ENCODE assay signal across 1 cellular context in genomic region chr6:138926579-138926978, GRCh38.
TF ChIP-seq lines count a peak whose summit lies in the region.

No MANE protein-coding gene starts in this region.

TF ChIP-seq in SK-N-SH treated with all-trans-retinoic acid at 6 μM for 48 hours, 23 proteins besides CTCF, POLR2A, EP300 and RAD21 (continued from another document):
- TF ChIP-seq, protein P1, sequence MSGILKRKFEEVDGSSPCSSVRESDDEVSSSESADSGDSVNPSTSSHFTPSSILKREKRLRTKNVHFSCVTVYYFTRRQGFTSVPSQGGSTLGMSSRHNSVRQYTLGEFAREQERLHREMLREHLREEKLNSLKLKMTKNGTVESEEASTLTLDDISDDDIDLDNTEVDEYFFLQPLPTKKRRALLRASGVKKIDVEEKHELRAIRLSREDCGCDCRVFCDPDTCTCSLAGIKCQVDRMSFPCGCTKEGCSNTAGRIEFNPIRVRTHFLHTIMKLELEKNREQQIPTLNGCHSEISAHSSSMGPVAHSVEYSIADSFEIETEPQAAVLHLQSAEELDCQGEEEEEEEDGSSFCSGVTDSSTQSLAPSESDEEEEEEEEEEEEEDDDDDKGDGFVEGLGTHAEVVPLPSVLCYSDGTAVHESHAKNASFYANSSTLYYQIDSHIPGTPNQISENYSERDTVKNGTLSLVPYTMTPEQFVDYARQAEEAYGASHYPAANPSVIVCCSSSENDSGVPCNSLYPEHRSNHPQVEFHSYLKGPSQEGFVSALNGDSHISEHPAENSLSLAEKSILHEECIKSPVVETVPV (CRISPR knock-in tag; IDR thresholded peaks at IDR 0.05) = no peak
- TF ChIP-seq ZNF70 (CRISPR knock-in tag; IDR thresholded peaks at IDR 0.05) = no peak
- no peak for TF ChIP-seq PPARA (CRISPR knock-in tag; IDR thresholded peaks at IDR 0.05; ENCODE audit: borderline replicate concordance)
- no peak for TF ChIP-seq RARB (CRISPR knock-in tag; IDR thresholded peaks at IDR 0.05)
